In the genomic region with DNA sequence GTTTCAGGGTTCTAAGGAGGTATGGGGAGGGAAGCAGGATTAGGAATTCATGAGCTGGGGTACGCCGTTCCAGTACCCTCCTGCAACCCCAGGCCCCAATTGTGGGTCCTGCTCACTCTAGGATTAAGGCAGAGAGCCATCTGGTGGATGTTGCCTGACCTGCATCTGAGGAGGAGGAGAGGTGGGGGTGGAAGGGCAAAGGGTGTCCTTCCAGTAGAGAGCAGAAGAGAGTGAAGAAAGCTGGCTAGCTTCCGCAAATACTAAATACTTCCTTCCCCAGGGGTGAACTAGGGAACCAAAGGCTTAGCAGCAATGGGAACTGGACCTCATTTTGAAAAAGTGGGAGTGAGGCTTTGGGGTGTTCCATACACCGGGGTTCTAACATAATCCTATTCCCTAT, we compare ENCODE assay signal across 8 cellular contexts. TPM values are rescaled to one million over a fixed set of nuclear protein-coding genes. Genes with fewer than 3 reads are reported as not detected.
DNase-seq lines count a peak whose midpoint lies in the region; ATAC-seq and TF ChIP-seq lines count a peak whose summit lies in the region.

No MANE protein-coding gene starts in this region.

- peak; percentile 59 for ATAC-seq in GM21360 (IDR thresholded peaks at IDR 0.05; ENCODE audit: unreplicated experiment)
- ATAC-seq in right lobe of liver = peak; percentile 91 to 99 (median 98)
- ATAC-seq in HG03520 (IDR thresholded peaks at IDR 0.05; ENCODE audit: unreplicated experiment) = no peak

- H3K4me3 Mint-ChIP-seq in activated CD4-positive, alpha-beta T cell treated with anti-CD3 and anti-CD28 coated beads, Interleukin-2, amount 10 ng/mL, durations not matched to agents 7 days and 5 days = no peak overlapping the region

- POLR2A ChIA-PET in activated CD4-positive, alpha-beta T cell treated with anti-CD3 and anti-CD28 coated beads, Interleukin-2, amount 10 ng/mL, durations not matched to agents 7 days and 5 days (lab: Charles Lee) = no interaction called here

- 24% methylated on average over 4 of the region's 4 CpGs for WGBS in right lobe of liver (ENCODE audit: insufficient coverage, low coverage, low lambda C conversion rate, missing lambda C conversion rate)

- TF ChIP-seq CTCF in coronary artery (IDR thresholded peaks at IDR 0.05) (peak; percentile 71), right lobe of liver (IDR thresholded peaks at IDR 0.05) (peak; percentile 83 to 92 (median 90))

- no peaks in the 10 kb centered on the region for H3K9me3 Mint-ChIP-seq in activated CD4-positive, alpha-beta T cell treated with anti-CD3 and anti-CD28 coated beads, Interleukin-2, amount 10 ng/mL, durations not matched to agents 7 days and 5 days

- peak overlapping the region; percentile 31 to 46 for H3K27ac ChIP-seq in coronary artery
- H3K27ac ChIP-seq in right lobe of liver = peak overlapping the region in 1 of 3 donors; percentile 19

- peak; percentile 82 for DNase-seq in AG20443 (ENCODE audit: low spot score)
- DNase-seq in NCI-H345 (lab: John Stamatoyannopoulos, UW) = peak; percentile 50
- DNase-seq in activated CD4-positive, alpha-beta T cell treated with anti-CD3 and anti-CD28 coated beads, Interleukin-2, amount 10 ng/mL, durations not matched to agents 7 days and 5 days = peak; percentile 76
- no peak for DNase-seq in coronary artery (ENCODE audit: low spot score)
- DNase-seq in right lobe of liver = peak in 2 of 3 donors; percentile 50 to 76
- peak; percentile 29 to 56 (median 52) for DNase-seq in stimulated activated CD4-positive, alpha-beta T cell treated with anti-CD3 and anti-CD28 coated beads, TNF-alpha, amount 100 ng/mL, for 4 hours (ENCODE audit: low read depth in 3 of 3)

- no peak overlapping the region for H3K4me3 ChIP-seq in coronary artery
- H3K4me3 ChIP-seq in right lobe of liver = no peak overlapping the region

- H3K27me3 ChIP-seq in right lobe of liver = no peaks in the 10 kb centered on the region

- H3K27me3 Mint-ChIP-seq in activated CD4-positive, alpha-beta T cell treated with anti-CD3 and anti-CD28 coated beads, Interleukin-2, amount 10 ng/mL, durations not matched to agents 7 days and 5 days = no peaks in the 10 kb centered on the region

- CTCF ChIA-PET in activated CD4-positive, alpha-beta T cell treated with anti-CD3 and anti-CD28 coated beads, Interleukin-2, amount 10 ng/mL, durations not matched to agents 7 days and 5 days (lab: Charles Lee) = interaction anchor here (0.6 to 2.8 kb wide), 20 partner anchors 8 to 277 kb away, joined by 3 to 27 read pairs (median 4); a partner anchor contains a TSS

- H3K36me3 ChIP-seq in right lobe of liver = peaks cover 0 to 23% (median 3%) of the 10 kb centered on the region in 4 donors

- TF ChIP-seq POLR2A in right lobe of liver (IDR thresholded peaks at IDR 0.05) = no peak

- H3K36me3 Mint-ChIP-seq in activated CD4-positive, alpha-beta T cell treated with anti-CD3 and anti-CD28 coated beads, Interleukin-2, amount 10 ng/mL, durations not matched to agents 7 days and 5 days (ENCODE audit: low read depth) = peaks cover 13% of the 10 kb centered on the region

- intact Hi-C loops in right lobe of liver (cut with DNase I) = no loop called here

- no peaks in the 10 kb centered on the region for H3K9me3 ChIP-seq in right lobe of liver

- H3K4me1 Mint-ChIP-seq in activated CD4-positive, alpha-beta T cell treated with anti-CD3 and anti-CD28 coated beads, Interleukin-2, amount 10 ng/mL, durations not matched to agents 7 days and 5 days = peaks cover 16% of the 10 kb centered on the region

- H3K27ac Mint-ChIP-seq in activated CD4-positive, alpha-beta T cell treated with anti-CD3 and anti-CD28 coated beads, Interleukin-2, amount 10 ng/mL, durations not matched to agents 7 days and 5 days = no peak overlapping the region

- peaks cover 0 to 7% (median 0%) of the 10 kb centered on the region in 4 donors for H3K4me1 ChIP-seq in right lobe of liver

RNA-seq across cellular contexts. Expression of a gene that starts 10.6 kb away (rescaled TPM):
- total RNA-seq in activated CD4-positive, alpha-beta T cell treated with anti-CD3 and anti-CD28 coated beads, Interleukin-2, amount 10 ng/mL, durations not matched to agents 7 days and 5 days = 1 to 10 TPM; 9.3 to 9.5 TPM
- total RNA-seq in right lobe of liver = 1 to 10 TPM; 3.3 to 9.0 (median 6.1) TPM

RNA-seq across cellular contexts. Expression of a gene that starts 10.9 kb away (rescaled TPM):
- total RNA-seq in activated CD4-positive, alpha-beta T cell treated with anti-CD3 and anti-CD28 coated beads, Interleukin-2, amount 10 ng/mL, durations not matched to agents 7 days and 5 days = 100 to 1,000 TPM; 217 to 227 TPM
- total RNA-seq in right lobe of liver = 10 to 100 TPM; 47.3 to 62.5 (median 54.5) TPM

RNA-seq across cellular contexts. Expression of a gene that starts 11.8 kb away (rescaled TPM):
- total RNA-seq in activated CD4-positive, alpha-beta T cell treated with anti-CD3 and anti-CD28 coated beads, Interleukin-2, amount 10 ng/mL, durations not matched to agents 7 days and 5 days = 10 to 100 TPM; 68.1 to 70.4 TPM
- 10 to 100 TPM; 30.3 to 92.2 (median 38.7) TPM for total RNA-seq in right lobe of liver

RNA-seq across cellular contexts. Expression of a gene that starts 14.4 kb away (rescaled TPM):
- total RNA-seq in activated CD4-positive, alpha-beta T cell treated with anti-CD3 and anti-CD28 coated beads, Interleukin-2, amount 10 ng/mL, durations not matched to agents 7 days and 5 days = not detected
- under 1 TPM in 2 of 6 experiments, not detected in 4; 0.17 to 0.29 TPM for total RNA-seq in right lobe of liver

RNA-seq across cellular contexts. Expression of a gene that starts 21.2 kb away (rescaled TPM):
- 10 to 100 TPM; 74.5 to 79.6 TPM for total RNA-seq in activated CD4-positive, alpha-beta T cell treated with anti-CD3 and anti-CD28 coated beads, Interleukin-2, amount 10 ng/mL, durations not matched to agents 7 days and 5 days
- 10 to 100 TPM; 11.8 to 17.0 (median 14.2) TPM for total RNA-seq in right lobe of liver
